Comparison of ENCODE assay signal across 8 cellular contexts in the genomic region with DNA sequence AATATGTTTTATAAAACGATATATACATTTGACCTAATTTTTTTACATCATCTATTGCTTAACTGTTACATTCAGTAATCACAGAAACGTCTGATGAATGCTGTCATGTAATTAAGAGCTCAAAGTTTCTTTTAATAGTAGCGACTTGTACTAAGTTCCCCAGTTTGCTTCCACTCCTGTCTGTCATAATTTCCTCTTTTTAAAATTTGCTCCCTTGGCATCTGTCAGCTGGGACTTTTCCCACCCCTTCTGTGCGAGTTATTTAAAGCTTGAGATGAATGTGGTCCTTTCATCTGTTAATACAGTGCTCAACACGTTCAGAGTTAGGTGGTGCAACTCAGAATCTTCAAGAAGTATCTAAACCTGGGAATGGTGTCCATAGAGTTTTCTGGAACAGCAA. TPM values are rescaled to one million over a fixed set of nuclear protein-coding genes. Genes with fewer than 3 reads are reported as not detected.
DNase-seq lines count a peak whose midpoint lies in the region; ATAC-seq and TF ChIP-seq lines count a peak whose summit lies in the region.

No MANE protein-coding gene starts in this region.

- peak overlapping the region; percentile 99 for H3K27ac Mint-ChIP-seq in HFFc6
- peak overlapping the region; percentile 97 for H3K27ac Mint-ChIP-seq in activated naive CD8-positive, alpha-beta T cell treated with anti-CD3 and anti-CD28 coated beads, Interleukin-2, amount 10 ng/mL, durations not matched to agents 7 days and 5 days

- peak overlapping the region; percentile 100 for H3K4me3 Mint-ChIP-seq in HFFc6
- H3K4me3 Mint-ChIP-seq in activated naive CD8-positive, alpha-beta T cell treated with anti-CD3 and anti-CD28 coated beads, Interleukin-2, amount 10 ng/mL, durations not matched to agents 7 days and 5 days, result peak overlapping the region; percentile 96

- H3K4me1 Mint-ChIP-seq in HFFc6 (ENCODE audit: low read depth), result peaks cover 53% of the 10 kb centered on the region
- peaks cover 37% of the 10 kb centered on the region for H3K4me1 Mint-ChIP-seq in activated naive CD8-positive, alpha-beta T cell treated with anti-CD3 and anti-CD28 coated beads, Interleukin-2, amount 10 ng/mL, durations not matched to agents 7 days and 5 days

- H3K4me1 ChIP-seq in tibial artery, result peaks cover 0 to 23% (median 8%) of the 10 kb centered on the region in 4 donors

- ATAC-seq in activated naive CD8-positive, alpha-beta T cell treated with anti-CD3 and anti-CD28 coated beads, Interleukin-2, amount 10 ng/mL, durations not matched to agents 7 days and 5 days (ENCODE audit: low read depth), result no peak
- ATAC-seq in GM18517 (IDR thresholded peaks at IDR 0.05; ENCODE audit: unreplicated experiment) (no peak), HG02571 (IDR thresholded peaks at IDR 0.05; ENCODE audit: unreplicated experiment) (no peak), HG02610 (IDR thresholded peaks at IDR 0.05; ENCODE audit: unreplicated experiment) (no peak)

- peaks cover 21% of the 10 kb centered on the region for H3K36me3 Mint-ChIP-seq in HFFc6 (ENCODE audit: low read depth)
- peaks cover 27% of the 10 kb centered on the region for H3K36me3 Mint-ChIP-seq in activated naive CD8-positive, alpha-beta T cell treated with anti-CD3 and anti-CD28 coated beads, Interleukin-2, amount 10 ng/mL, durations not matched to agents 7 days and 5 days

- H3K4me3 ChIP-seq in AG04450 (ENCODE audit: low read depth, low read length) (peak overlapping the region; percentile 87), kidney epithelial cell (ENCODE audit: low read depth, low read length) (peak overlapping the region; percentile 93), tibial artery (peak overlapping the region; percentile 80 to 83)

- intact Hi-C loops in tibial artery (cut with DNase I; ENCODE audit: low total_unique reads), result loop anchor here (1.0 to 10.0 kb wide), 2 partner anchors 29 to 662 kb away; a partner anchor contains a TSS

- TF ChIP-seq CTCF in AG04450 (IDR thresholded peaks at IDR 0.05; ENCODE audit: low read depth, low read length) (no peak), HFFc6 (IDR thresholded peaks at IDR 0.05) (no peak), kidney epithelial cell (IDR thresholded peaks at IDR 0.05; ENCODE audit: insufficient read depth, low read length, poor library complexity, severe bottlenecking) (no peak), tibial artery (IDR thresholded peaks at IDR 0.05) (no peak)

- H3K27me3 ChIP-seq in AG04450 (ENCODE audit: control insufficient read depth, insufficient read depth, low read length) (no peaks in the 10 kb centered on the region), kidney epithelial cell (ENCODE audit: control insufficient read depth, insufficient read depth, low read length) (no peaks in the 10 kb centered on the region), tibial artery (no peaks in the 10 kb centered on the region)

- POLR2A ChIA-PET in AG04450 (lab: Yijun Ruan, JAX), result interaction anchor here (1.2 kb wide), 1 partner anchor 168 kb away, joined by 6 read pairs; no protein-coding TSS in a partner anchor
- POLR2A ChIA-PET in activated naive CD8-positive, alpha-beta T cell treated with anti-CD3 and anti-CD28 coated beads, Interleukin-2, amount 10 ng/mL, durations not matched to agents 7 days and 5 days (lab: Charles Lee), result interaction anchor here (0.7 to 3.2 kb wide), 5 partner anchors 12 to 733 kb away, joined by 3 to 27 read pairs (median 9); a partner anchor contains a TSS

- no peaks in the 10 kb centered on the region for H3K36me3 ChIP-seq in kidney epithelial cell (ENCODE audit: control insufficient read depth, insufficient read depth, low read length)
- H3K36me3 ChIP-seq in tibial artery, result no peaks in the 10 kb centered on the region

- CTCF ChIA-PET in AG04450 (lab: Charles Lee), result interaction anchor here (0.6 to 2.1 kb wide), 3 partner anchors 12 to 733 kb away, joined by 3 to 6 read pairs (median 3); a partner anchor contains a TSS

- H3K27ac ChIP-seq in AG04450 (ENCODE audit: low read depth, low read length), result no peak overlapping the region
- peak overlapping the region; percentile 84 for H3K27ac ChIP-seq in tibial artery

- H3K27me3 Mint-ChIP-seq in HFFc6 (ENCODE audit: insufficient read depth), result no peaks in the 10 kb centered on the region; the same call in 1 of the 2 replicates
- H3K27me3 Mint-ChIP-seq in activated naive CD8-positive, alpha-beta T cell treated with anti-CD3 and anti-CD28 coated beads, Interleukin-2, amount 10 ng/mL, durations not matched to agents 7 days and 5 days, result no peaks in the 10 kb centered on the region

- DNase-seq in AG04450 (ENCODE audit: low read depth, low spot score) (no peak), HFFc6 (no peak), kidney epithelial cell (ENCODE audit: low read depth) (no peak), tibial artery (no peak)
- DNase-seq in activated naive CD8-positive, alpha-beta T cell treated with anti-CD3 and anti-CD28 coated beads, Interleukin-2, amount 10 ng/mL, durations not matched to agents 7 days and 5 days, result no peak

- no peaks in the 10 kb centered on the region; the same call in 1 of the 2 replicates for H3K9me3 ChIP-seq in AG04450 (ENCODE audit: control insufficient read depth, insufficient read depth, low read length)
- H3K9me3 ChIP-seq in tibial artery, result no peaks in the 10 kb centered on the region

- H3K9me3 Mint-ChIP-seq in HFFc6, result no peaks in the 10 kb centered on the region
- H3K9me3 Mint-ChIP-seq in activated naive CD8-positive, alpha-beta T cell treated with anti-CD3 and anti-CD28 coated beads, Interleukin-2, amount 10 ng/mL, durations not matched to agents 7 days and 5 days, result peaks cover 5% of the 10 kb centered on the region

RNA-seq across cellular contexts. Expression of a gene that starts 1.2 kb away (rescaled TPM):
- 57.1 and 74.6 TPM in 2 replicates for polyA plus RNA-seq in AG04450 (2011; rRNA removed)
- polyA minus RNA-seq in AG04450 (2011; rRNA and poly(A)+ RNA removed), result 57.3 and 84.3 TPM in 2 replicates
- total RNA-seq in HFFc6 (2021; fragmentation: NEBNext Ultra II Directional; extraction: Animal tissue kit (Norgen Biotek cat#: 25700)), result 10 to 100 TPM; 66.8 to 78.7 (median 73.0) TPM
- total RNA-seq in activated naive CD8-positive, alpha-beta T cell treated with anti-CD3 and anti-CD28 coated beads, Interleukin-2, amount 10 ng/mL, durations not matched to agents 7 days and 5 days, result 10 to 100 TPM; 58.2 to 64.5 TPM
- 46.9 and 53.3 TPM in 2 replicates for total RNA-seq in kidney epithelial cell
